15 cellular contexts compared by ENCODE assay signal in the genomic region with DNA sequence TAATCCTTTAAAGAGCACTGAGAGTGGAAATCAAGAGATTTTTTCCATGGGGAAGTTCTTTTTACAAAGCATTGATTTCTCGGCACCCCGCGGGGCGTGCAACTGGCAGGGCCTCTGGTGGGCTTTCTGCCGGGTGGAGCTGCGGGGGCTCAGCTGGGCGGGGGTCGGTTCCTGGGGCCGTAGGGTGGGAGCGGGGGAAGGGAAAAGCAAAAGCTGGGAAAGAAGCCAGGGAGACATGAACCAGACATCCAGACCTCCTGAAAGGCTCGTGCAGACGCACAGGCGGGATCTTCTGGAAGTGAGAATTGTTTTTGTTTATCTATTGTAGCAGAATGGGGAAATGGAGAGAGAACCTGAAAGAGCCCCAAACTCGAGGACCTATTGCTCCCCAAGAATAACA.
DNase-seq lines count a peak whose midpoint lies in the region; ATAC-seq and TF ChIP-seq lines count a peak whose summit lies in the region.
"Had no signal": no experiment of that assay in that cellular context is flagged by ENCODE, and none has a peak within 500 bp of the region (broad histone marks: within the 10 kb centered on the region; RNA-seq: fewer than 3 reads in every experiment).

No MANE protein-coding gene starts in this region.

- H3F3A ChIP-seq in PC-3 (ENCODE audit: low read length, unreplicated experiment), result no peaks in the 10 kb centered on the region

- peak overlapping the region; percentile 68 for H3K4me3 ChIP-seq in LNCaP clone FGC (ENCODE audit: low read depth, low read length)
- peak overlapping the region in 35 of 59 donors; percentile 3 to 53 (median 31) for H3K4me3 ChIP-seq in dorsolateral prefrontal cortex
- peak overlapping the region; percentile 1 for H3K4me3 ChIP-seq in upper lobe of right lung
- no peak overlapping the region for H3K4me3 ChIP-seq in PC-3 (ENCODE audit: low read length)
- H3K4me3 ChIP-seq: prostate gland, stomach had no signal

- TF ChIP-seq CTCF in LNCaP clone FGC (IDR thresholded peaks at IDR 0.05; ENCODE audit: control insufficient read depth, extremely low read depth, insufficient read depth) (no peak), dorsolateral prefrontal cortex (IDR thresholded peaks at IDR 0.05 in 54 of 56, conservative IDR thresholded peaks at IDR 0.05 in 2 of 56; ENCODE audit: low read depth in 1 of 56, partially characterized antibody in 56 of 56) (no peak), upper lobe of right lung (IDR thresholded peaks at IDR 0.05) (no peak), PC-3 (conservative IDR thresholded peaks at IDR 0.05; ENCODE audit: low read depth, low read length) (no peak), GM10266 (IDR thresholded peaks at IDR 0.05; ENCODE audit: control insufficient read depth, insufficient read depth, low read depth, missing control alignments) (no peak)

- ATAC-seq in left lobe of liver (peak; percentile 57), upper lobe of right lung (no peak), PC-3 (no peak), GM21381 (IDR thresholded peaks at IDR 0.05; ENCODE audit: unreplicated experiment) (no peak)

- no peaks in the 10 kb centered on the region for H3K9me2 ChIP-seq in PC-3 (replicated peaks; ENCODE audit: low read length)

- BruUV-seq in PC-3 (replicated peaks; lab: Mats Ljungman, UMichigan), result no TSS peak

- H3K4me1 ChIP-seq in upper lobe of right lung (no peaks in the 10 kb centered on the region), PC-3 (ENCODE audit: insufficient read depth, low read length) (no peaks in the 10 kb centered on the region)
- H3K4me1 ChIP-seq: prostate gland, stomach had no signal

- H3K9me3 ChIP-seq in upper lobe of right lung, result no peaks in the 10 kb centered on the region
- no peaks in the 10 kb centered on the region for H3K9me3 ChIP-seq in PC-3 (ENCODE audit: low read length)
- H3K9me3 ChIP-seq: prostate gland, stomach had no signal

- H3K27me3 ChIP-seq in dorsolateral prefrontal cortex (peaks cover 0 to 63% (median 24%) of the 10 kb centered on the region in 45 donors), upper lobe of right lung (peaks cover 39% of the 10 kb centered on the region), PC-3 (ENCODE audit: low read length) (0 out of 2 replicates have a peak, but pooled peaks cover 15% of the 10 kb centered on the region)

- H3K36me3 ChIP-seq in upper lobe of right lung, result no peaks in the 10 kb centered on the region
- no peaks in the 10 kb centered on the region for H3K36me3 ChIP-seq in PC-3 (ENCODE audit: low read depth, low read length)
- H3K36me3 ChIP-seq: prostate gland, stomach had no signal

- H3K9ac ChIP-seq in PC-3 (ENCODE audit: low read length), result no peak overlapping the region
- H3K9ac ChIP-seq: KMS-11 had no signal

- POLR2A ChIA-PET in PC-3 (lab: Charles Lee; ENCODE audit: unreplicated experiment), result no interaction called here

- DNase-seq in LNCaP clone FGC (ENCODE audit: low read depth) (no peak), dorsolateral prefrontal cortex (peak in 1 of 10 donors; percentile 2), left lobe of liver (ENCODE audit: low spot score) (peak; percentile 58), upper lobe of right lung (no peak), PC-3 (no peak), GM10266 (ENCODE audit: extremely low spot score) (no peak)
- DNase-seq: CD4-positive, CD25-positive, alpha-beta regulatory T cell; DND-41; NCI-H1436; NCI-H345; stimulated activated CD4-positive, alpha-beta T cell treated with anti-CD3 and anti-CD28 coated beads, Interleukin-15, amount 100 ng/mL, for 24 hours; stomach had no signal

- CTCF ChIA-PET in PC-3 (lab: Charles Lee), result no interaction called here

- no peaks in the 10 kb centered on the region for H4K20me1 ChIP-seq in PC-3 (ENCODE audit: low read length)

- H3K27ac ChIP-seq in dorsolateral prefrontal cortex (peak overlapping the region in 2 of 59 donors; percentile 19 to 59), upper lobe of right lung (no peak overlapping the region), PC-3 (ENCODE audit: low read length) (no peak overlapping the region)
- H3K27ac ChIP-seq: KMS-11, prostate gland, stomach had no signal

- intact Hi-C loops in dorsolateral prefrontal cortex (cut with DNase I) (no loop called here), upper lobe of right lung (cut with DNase I) (no loop called here), PC-3 (cut with micrococcal nuclease) (no loop called here)

- no peak overlapping the region for H2AFZ ChIP-seq in PC-3 (ENCODE audit: low read length)

- no peak overlapping the region for H3K4me2 ChIP-seq in PC-3 (ENCODE audit: low read length)
- H3K4me2 ChIP-seq: KMS-11 had no signal

- no peaks in the 10 kb centered on the region for H3K79me2 ChIP-seq in PC-3 (ENCODE audit: low read length)
